ENCODE assay signal across 8 cellular contexts in genomic region chr14:103058209-103059055, GRCh38. TPM values are rescaled to one million over a fixed set of nuclear protein-coding genes. Genes with fewer than 3 reads are reported as not detected.
A peak's percentile ranks its signal among the peaks of the same experiment; 100 is the strongest.
DNase-seq lines count a peak whose midpoint lies in the region; ATAC-seq and TF ChIP-seq lines count a peak whose summit lies in the region.

No MANE protein-coding gene starts in this region.

- peak overlapping the region; percentile 37 for H3K4me3 Mint-ChIP-seq in stimulated activated naive CD8-positive, alpha-beta T cell treated with anti-CD3 and anti-CD28 coated beads, Interleukin-15, Interleukin-2, amounts not matched to agents 100 ng/mL and 50 ng/mL, for 24 hours
- H3K4me3 Mint-ChIP-seq in mesothelial cell of epicardium, result peak overlapping the region; percentile 78

- no peaks in the 10 kb centered on the region for H3K9me3 Mint-ChIP-seq in stimulated activated naive CD8-positive, alpha-beta T cell treated with anti-CD3 and anti-CD28 coated beads, Interleukin-15, Interleukin-2, amounts not matched to agents 100 ng/mL and 50 ng/mL, for 24 hours
- H3K9me3 Mint-ChIP-seq in mesothelial cell of epicardium, result no peaks in the 10 kb centered on the region

- peak overlapping the region; percentile 81 for H3K4me3 ChIP-seq in choroid plexus epithelial cell (ENCODE audit: low read depth, low read length)

- peaks cover 30% of the 10 kb centered on the region for H3K27me3 Mint-ChIP-seq in stimulated activated naive CD8-positive, alpha-beta T cell treated with anti-CD3 and anti-CD28 coated beads, Interleukin-15, Interleukin-2, amounts not matched to agents 100 ng/mL and 50 ng/mL, for 24 hours
- H3K27me3 Mint-ChIP-seq in mesothelial cell of epicardium (ENCODE audit: low read depth), result no peaks in the 10 kb centered on the region

- H3K36me3 Mint-ChIP-seq in stimulated activated naive CD8-positive, alpha-beta T cell treated with anti-CD3 and anti-CD28 coated beads, Interleukin-15, Interleukin-2, amounts not matched to agents 100 ng/mL and 50 ng/mL, for 24 hours (ENCODE audit: low read depth), result no peaks in the 10 kb centered on the region
- H3K36me3 Mint-ChIP-seq in mesothelial cell of epicardium, result no peaks in the 10 kb centered on the region

- TF ChIP-seq CTCF in choroid plexus epithelial cell (conservative IDR thresholded peaks at IDR 0.05; ENCODE audit: low read depth, low read length), result no peak
- no peak for TF ChIP-seq CTCF in mesothelial cell of epicardium (IDR thresholded peaks at IDR 0.05; ENCODE audit: unreplicated experiment)

- H3K4me1 Mint-ChIP-seq in stimulated activated naive CD8-positive, alpha-beta T cell treated with anti-CD3 and anti-CD28 coated beads, Interleukin-15, Interleukin-2, amounts not matched to agents 100 ng/mL and 50 ng/mL, for 24 hours (ENCODE audit: low read depth), result peaks cover 11% of the 10 kb centered on the region
- peaks cover 35% of the 10 kb centered on the region for H3K4me1 Mint-ChIP-seq in mesothelial cell of epicardium

- no peak for DNase-seq in stimulated activated naive CD8-positive, alpha-beta T cell treated with anti-CD3 and anti-CD28 coated beads, Interleukin-15, Interleukin-2, amounts not matched to agents 100 U/mL and 50 U/mL, for 24 hours
- DNase-seq in choroid plexus epithelial cell (ENCODE audit: low read depth) (peak; percentile 15), mesothelial cell of epicardium (ENCODE audit: low spot score in 2 of 2, unreplicated experiment in 2 of 2) (no peak), T-helper 2 cell (no peak), germinal center (ENCODE audit: low spot score) (no peak)
- DNase-seq in stimulated activated CD4-positive, alpha-beta T cell treated with anti-CD3 and anti-CD28 coated beads, Interleukin-2, amount 100 ng/mL, for 24 hours, result no peak

- no peak overlapping the region for H3K27ac Mint-ChIP-seq in stimulated activated naive CD8-positive, alpha-beta T cell treated with anti-CD3 and anti-CD28 coated beads, Interleukin-15, Interleukin-2, amounts not matched to agents 100 ng/mL and 50 ng/mL, for 24 hours
- peak overlapping the region; percentile 69 for H3K27ac Mint-ChIP-seq in mesothelial cell of epicardium

- no peak for ATAC-seq in stimulated activated naive CD8-positive, alpha-beta T cell treated with anti-CD3 and anti-CD28 coated beads, Interleukin-15, Interleukin-2, amounts not matched to agents 100 U/mL and 50 U/mL, for 24 hours
- ATAC-seq in GM21717 (IDR thresholded peaks at IDR 0.05; ENCODE audit: unreplicated experiment), result no peak

RNA-seq across cellular contexts. Expression of gene CDC42BPB, which starts 1.1 kb away (rescaled TPM):
- total RNA-seq in mesothelial cell of epicardium, result 92.9 to 103 TPM (median 99.4 TPM) in 3 replicates

RNA-seq across cellular contexts. Expression of gene LBHD2, which starts 25.6 kb away (rescaled TPM):
- total RNA-seq in mesothelial cell of epicardium, result not detected in 3 replicates

RNA-seq across cellular contexts. Expression of gene EXOC3L4, which starts 36.1 kb away (rescaled TPM):
- total RNA-seq in mesothelial cell of epicardium, result 0.18 TPM in 1 of 3 replicates, not detected in the others
